1 cellular context compared by ENCODE assay signal in genomic region chr20:56468317-56469076, GRCh38.
TF ChIP-seq lines count a peak whose summit lies in the region.

Gene RTF2 (plus strand): TSS chr20:56468627. CDS start chr20:56468698, 71 bp downstream.

TF ChIP-seq in K562, 482 proteins besides CTCF, POLR2A, EP300 and RAD21 (continued from another document and continues in another):
- TF ChIP-seq BRF1 (IDR thresholded peaks at IDR 0.05; ENCODE audit: borderline replicate concordance, extremely low read depth, insufficient read length) (no peak), ELK1 (CRISPR knock-in tag; IDR thresholded peaks at IDR 0.05) (no peak), TEAD2 (tag; IDR thresholded peaks at IDR 0.05) (no peak), POLR2H (tag; IDR thresholded peaks at IDR 0.05; ENCODE audit: low read depth) (no peak), NCOA6 (IDR thresholded peaks at IDR 0.05) (peak; percentile 98), LARP7 (IDR thresholded peaks at IDR 0.05) (no peak), SMARCB1 (IDR thresholded peaks at IDR 0.05; ENCODE audit: insufficient read length, low read depth) (no peak), KLF16 (IDR thresholded peaks at IDR 0.05) (no peak), ZNF511 (CRISPR knock-in tag; IDR thresholded peaks at IDR 0.05) (no peak), POLR2AphosphoS5 (IDR thresholded peaks at IDR 0.05; ENCODE audit: control insufficient read depth, insufficient read depth, low read depth, low read length) (peak; percentile 73), SMARCC2 (IDR thresholded peaks at IDR 0.05; ENCODE audit: low read depth) (no peak), NR4A1 (CRISPR knock-in tag; IDR thresholded peaks at IDR 0.05) (no peak), NR4A1 (tag; IDR thresholded peaks at IDR 0.05) (no peak), PURB (CRISPR knock-in tag; IDR thresholded peaks at IDR 0.05; ENCODE audit: low read depth) (no peak), DIDO1 (tag; IDR thresholded peaks at IDR 0.05; ENCODE audit: low read depth) (peak; percentile 82; the same call in 1 of the 2 replicates), BDP1 (IDR thresholded peaks at IDR 0.05; ENCODE audit: insufficient read depth, insufficient read length) (no peak), SNRNP70 (optimal IDR thresholded peaks at IDR 0.05; ENCODE audit: low read depth, low read length) (no peak), HDAC1 (IDR thresholded peaks at IDR 0.05) (peak in 1 of 2 experiments; percentile 95; a peak in 3 of 4 replicates), ZC3H4 (CRISPR knock-in tag; IDR thresholded peaks at IDR 0.05; ENCODE audit: borderline replicate concordance) (no peak), ZNF766 (CRISPR knock-in tag; conservative IDR thresholded peaks at IDR 0.05) (no peak), ZNF263 (CRISPR knock-in tag; IDR thresholded peaks at IDR 0.05; ENCODE audit: borderline replicate concordance) (0 out of 2 replicates have a peak, but pooled peaks have one; percentile 7), ZNF197 (CRISPR knock-in tag; IDR thresholded peaks at IDR 0.05; ENCODE audit: low read depth) (no peak), CTCFL (IDR thresholded peaks at IDR 0.05; ENCODE audit: borderline replicate concordance, insufficient read depth, low read depth, low read length, poor library complexity, severe bottlenecking) (no peak), AFF1 (IDR thresholded peaks at IDR 0.05; ENCODE audit: low read depth in 1 of 2, partially characterized antibody in 2 of 2) (no peak), ZNF174 (CRISPR knock-in tag; IDR thresholded peaks at IDR 0.05) (no peak), ZNF212 (CRISPR knock-in tag; IDR thresholded peaks at IDR 0.05) (no peak), DDX20 (tag; IDR thresholded peaks at IDR 0.05; ENCODE audit: low read depth) (no peak), ZNF431 (CRISPR knock-in tag; IDR thresholded peaks at IDR 0.05) (no peak), ATF4 (CRISPR knock-in tag; IDR thresholded peaks at IDR 0.05) (no peak), BACH1 (tag; IDR thresholded peaks at IDR 0.05) (peak; percentile 42; the same call in 1 of the 2 replicates), ZNF24 (IDR thresholded peaks at IDR 0.05) (no peak), MYBL2 (IDR thresholded peaks at IDR 0.05; ENCODE audit: low read depth) (no peak), MYBL2 (CRISPR knock-in tag; IDR thresholded peaks at IDR 0.05; ENCODE audit: borderline replicate concordance) (no peak), BMI1 (IDR thresholded peaks at IDR 0.05; ENCODE audit: low read length) (peak; percentile 97), ZNF384 (IDR thresholded peaks at IDR 0.05; ENCODE audit: low read depth, low read length) (no peak), THAP7 (CRISPR knock-in tag; IDR thresholded peaks at IDR 0.05) (no peak), CREB5 (CRISPR knock-in tag; IDR thresholded peaks at IDR 0.05) (no peak), MAFK (IDR thresholded peaks at IDR 0.05; ENCODE audit: low read length) (no peak), MCM3 (IDR thresholded peaks at IDR 0.05) (no peak), HNRNPUL1 (IDR thresholded peaks at IDR 0.05; ENCODE audit: low read length) (no peak), TAL1 (IDR thresholded peaks at IDR 0.05) (no peak), PATZ1 (CRISPR knock-in tag; IDR thresholded peaks at IDR 0.05; ENCODE audit: borderline replicate concordance) (no peak), GTF2B (IDR thresholded peaks at IDR 0.05; ENCODE audit: extremely low read depth, insufficient read length) (no peak), CGGBP1 (CRISPR knock-in tag; IDR thresholded peaks at IDR 0.05) (no peak), SRSF1 (IDR thresholded peaks at IDR 0.05; ENCODE audit: low read depth, low read length) (no peak), DNMT1 (IDR thresholded peaks at IDR 0.05) (no peak), NCOA2 (IDR thresholded peaks at IDR 0.05; ENCODE audit: partially characterized antibody in 2 of 2) (no peak), HDAC2 (IDR thresholded peaks at IDR 0.05) (no peak), GABPB1 (CRISPR knock-in tag; IDR thresholded peaks at IDR 0.05) (peak; percentile 98), MYNN (IDR thresholded peaks at IDR 0.05) (peak; percentile 99), MYNN (CRISPR knock-in tag; IDR thresholded peaks at IDR 0.05) (peak; percentile 89), ZNF143 (CRISPR knock-in tag; IDR thresholded peaks at IDR 0.05) (no peak), ATF3 (IDR thresholded peaks at IDR 0.05) (no peak), ATF3 (CRISPR knock-in tag; conservative IDR thresholded peaks at IDR 0.05) (no peak), EWSR1 (IDR thresholded peaks at IDR 0.05; ENCODE audit: borderline replicate concordance, low read depth, partially characterized antibody) (no peak), MCM5 (IDR thresholded peaks at IDR 0.05; ENCODE audit: low read depth) (no peak), E2F3 (CRISPR knock-in tag; IDR thresholded peaks at IDR 0.05) (no peak), ARID3B (CRISPR knock-in tag; IDR thresholded peaks at IDR 0.05; ENCODE audit: borderline replicate concordance) (no peak), NR3C1 (CRISPR knock-in tag; IDR thresholded peaks at IDR 0.05) (no peak)
